9 cellular contexts compared by ENCODE assay signal in the genomic region with DNA sequence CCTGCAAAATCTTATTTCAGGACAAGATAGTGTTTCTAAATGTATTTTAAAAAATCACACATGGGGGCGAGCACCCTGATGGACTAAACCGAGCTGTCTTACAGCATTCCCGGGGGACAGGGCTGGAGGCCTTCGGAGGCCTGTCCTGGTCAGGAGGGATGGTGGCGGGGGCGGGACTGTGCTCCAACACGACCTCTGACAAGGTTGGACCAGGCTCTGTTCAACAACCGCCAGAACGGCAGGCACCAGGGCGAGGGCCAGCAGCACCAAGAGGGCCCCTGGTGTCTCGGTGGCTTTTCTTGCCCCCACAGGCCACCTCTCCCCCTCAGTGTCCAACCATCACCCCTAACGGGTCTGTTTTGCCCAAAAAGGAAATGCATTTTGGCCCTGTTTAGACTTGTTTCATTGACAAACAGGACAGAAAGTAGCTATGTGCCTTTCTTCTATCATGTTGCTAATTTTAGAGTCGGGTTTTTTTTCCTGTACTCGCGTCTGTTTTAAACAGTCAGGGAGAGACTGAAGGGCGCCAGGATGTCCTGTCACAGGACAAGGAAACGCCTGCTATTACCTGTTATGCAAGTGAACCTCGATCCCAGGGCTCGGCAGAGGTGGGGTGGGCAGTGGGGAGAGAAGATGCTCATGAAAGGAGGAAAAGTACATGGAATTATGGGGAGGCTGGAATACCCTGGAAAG. TPM values are rescaled to one million over a fixed set of nuclear protein-coding genes. Genes with fewer than 3 reads are reported as not detected.
DNase-seq lines count a peak whose midpoint lies in the region.
"Had no signal": no experiment of that assay in that cellular context is flagged by ENCODE, and none has a peak within 500 bp of the region (broad histone marks: within the 10 kb centered on the region; RNA-seq: fewer than 3 reads in every experiment).

No MANE protein-coding gene starts in this region.

- H3K9me3 Mint-ChIP-seq in activated naive CD4-positive, alpha-beta T cell treated with anti-CD3 and anti-CD28 coated beads for 36 hours: no peaks in the 10 kb centered on the region

- no peak overlapping the region for H3K4me3 ChIP-seq in esophagus (ENCODE audit: low read depth in 1 of 2, low read length in 2 of 2)
- H3K4me3 ChIP-seq in muscle layer of colon (ENCODE audit: low read depth in 1 of 2, low read length in 2 of 2): no peak overlapping the region

- H3K27me3 ChIP-seq in esophagus (ENCODE audit: control insufficient read depth in 1 of 2, insufficient read depth in 2 of 2, low read length in 2 of 2): no peaks in the 10 kb centered on the region
- no peaks in the 10 kb centered on the region for H3K27me3 ChIP-seq in muscle layer of colon (ENCODE audit: control insufficient read depth in 1 of 2, insufficient read depth in 2 of 2, low read length in 2 of 2)

- H3K4me1 ChIP-seq in esophagus (ENCODE audit: control insufficient read depth in 2 of 2, insufficient read depth in 2 of 2, low read length in 1 of 2) (peaks cover 18 to 20% of the 10 kb centered on the region in 2 donors), muscle layer of colon (ENCODE audit: insufficient read depth, low read length) (peaks cover 36% of the 10 kb centered on the region)

- H3K9me3 ChIP-seq in esophagus (ENCODE audit: control insufficient read depth in 2 of 2, insufficient read depth in 1 of 2, low read depth in 1 of 2, low read length in 1 of 2) (no peaks in the 10 kb centered on the region), muscle layer of colon (ENCODE audit: low read length) (no peaks in the 10 kb centered on the region)

- H3K27ac ChIP-seq in esophagus (ENCODE audit: low read depth in 2 of 2, low read length in 1 of 2) (peak overlapping the region; percentile 50 to 86), muscle layer of colon (ENCODE audit: low read depth, low read length) (peak overlapping the region; percentile 82)

- H3K27me3 Mint-ChIP-seq in activated naive CD4-positive, alpha-beta T cell treated with anti-CD3 and anti-CD28 coated beads for 36 hours (ENCODE audit: low read depth): no peaks in the 10 kb centered on the region

- WGBS in esophagus, 2 donors: 53 to 65% methylated on average over 19 of the region's 19 CpGs

- H3K27ac Mint-ChIP-seq in activated naive CD4-positive, alpha-beta T cell treated with anti-CD3 and anti-CD28 coated beads for 36 hours: peak overlapping the region; percentile 89

- CTCF ChIA-PET in activated naive CD4-positive, alpha-beta T cell treated with anti-CD3 and anti-CD28 coated beads for 36 hours (lab: Charles Lee): interaction anchor here (0.6 kb wide), 1 partner anchor 149 kb away, joined by 4 read pairs; no protein-coding TSS in a partner anchor

- H3K36me3 Mint-ChIP-seq in activated naive CD4-positive, alpha-beta T cell treated with anti-CD3 and anti-CD28 coated beads for 36 hours (ENCODE audit: low read depth): peaks cover 9% of the 10 kb centered on the region

- H3K4me3 Mint-ChIP-seq in activated naive CD4-positive, alpha-beta T cell treated with anti-CD3 and anti-CD28 coated beads for 36 hours: peak overlapping the region; percentile 21

- peaks cover 77% of the 10 kb centered on the region for H3K4me1 Mint-ChIP-seq in activated naive CD4-positive, alpha-beta T cell treated with anti-CD3 and anti-CD28 coated beads for 36 hours (ENCODE audit: low read depth)

- peaks cover 0 to 11% of the 10 kb centered on the region in 2 donors for H3K36me3 ChIP-seq in esophagus (ENCODE audit: control insufficient read depth in 2 of 2, insufficient read depth in 2 of 2, low read length in 1 of 2)
- H3K36me3 ChIP-seq in muscle layer of colon (ENCODE audit: insufficient read depth, low read length): peaks cover 38% of the 10 kb centered on the region

- intact Hi-C loops in activated naive CD4-positive, alpha-beta T cell treated with anti-CD3 and anti-CD28 coated beads for 36 hours (cut with micrococcal nuclease): no loop called here

- no peak for DNase-seq in activated naive CD4-positive, alpha-beta T cell treated with anti-CD3 and anti-CD28 coated beads for 36 hours
- no peak for DNase-seq in activated naive CD4-positive, alpha-beta T cell (lab: John Stamatoyannopoulos, UW)
- DNase-seq in ureter (ENCODE audit: low spot score) (peak; percentile 72), NCI-H2227 treated with DMSO at 0.1 percent for 48 hours (lab: John Stamatoyannopoulos, UW) (no peak), mucosa of gallbladder (ENCODE audit: low spot score) (no peak), NCI-H1930 (lab: John Stamatoyannopoulos, UW) (no peak)
- DNase-seq: NCI-H526 treated with DMSO at 0.1 percent for 48 hours had no signal

- H3K9ac ChIP-seq in muscle layer of colon (ENCODE audit: low read length): peak overlapping the region; percentile 57

RNA-seq across cellular contexts. Expression of gene TMEM204, which starts 11.7 kb away (rescaled TPM):
- 1 to 10 TPM; 7.7 to 8.2 TPM for total RNA-seq in activated naive CD4-positive, alpha-beta T cell treated with anti-CD3 and anti-CD28 coated beads for 36 hours
- polyA plus RNA-seq in esophagus: 1 to 10 TPM; 3.4 to 6.2 TPM
- total RNA-seq in ureter (32.8 TPM), mucosa of gallbladder (23.1 TPM)

RNA-seq across cellular contexts. Expression of gene TELO2, which starts 52.0 kb away (rescaled TPM):
- 10 to 100 TPM; 68.1 to 76.1 TPM for total RNA-seq in activated naive CD4-positive, alpha-beta T cell treated with anti-CD3 and anti-CD28 coated beads for 36 hours
- polyA plus RNA-seq in esophagus: 10 to 100 TPM; 32.6 to 60.8 TPM
- total RNA-seq in ureter (58.7 TPM), mucosa of gallbladder (49.8 TPM)

RNA-seq across cellular contexts. Expression of gene PTX4, which starts 56.4 kb away (rescaled TPM):
- total RNA-seq in activated naive CD4-positive, alpha-beta T cell treated with anti-CD3 and anti-CD28 coated beads for 36 hours: not detected
- polyA plus RNA-seq in esophagus: not detected
- total RNA-seq in ureter (0.34 TPM), mucosa of gallbladder (0.14 TPM)
